ENCODE assay signal across 12 cellular contexts in genomic region chr4:137961051-137961438, GRCh38.
DNase-seq lines count a peak whose midpoint lies in the region; ATAC-seq, FAIRE-seq and TF ChIP-seq lines count a peak whose summit lies in the region.
"Had no signal": no experiment of that assay in that cellular context is flagged by ENCODE, and none has a peak within 500 bp of the region (broad histone marks: within the 10 kb centered on the region; RNA-seq: fewer than 3 reads in every experiment).

No MANE protein-coding gene starts in this region.

- H2AFZ ChIP-seq in keratinocyte (ENCODE audit: control insufficient read depth, low read length) (no peak overlapping the region), GM23338 (no peak overlapping the region)

- dilution Hi-C loops in keratinocyte (cut with MboI; ENCODE audit: extremely low pct_ligation_motif_present, low sequenced_read_pairs) = no loop called here

- H3K4me2 ChIP-seq in keratinocyte (ENCODE audit: control insufficient read depth, extremely low read depth, insufficient read depth, low read depth, low read length) (peak overlapping the region; percentile 73), GM23338 (no peak overlapping the region)

- no peak for TF ChIP-seq CTCF in left ventricle myocardium inferior (IDR thresholded peaks at IDR 0.05; ENCODE audit: borderline replicate concordance)
- TF ChIP-seq CTCF in keratinocyte (optimal IDR thresholded peaks at IDR 0.05 in 1 of 3, IDR thresholded peaks at IDR 0.05 in 1 of 3, conservative IDR thresholded peaks at IDR 0.05 in 1 of 3; ENCODE audit: extremely low read depth in 1 of 3, insufficient read depth in 2 of 3, low read length in 3 of 3) = no peak
- TF ChIP-seq CTCF in GM23338 (conservative IDR thresholded peaks at IDR 0.05; ENCODE audit: low read depth in 2 of 2) = no peak
- no peak for TF ChIP-seq CTCF in mesothelial cell of epicardium (IDR thresholded peaks at IDR 0.05; ENCODE audit: unreplicated experiment)

- H3K4me1 ChIP-seq in right cardiac atrium (ENCODE audit: control insufficient read depth, insufficient read depth, low read length) (no peaks in the 10 kb centered on the region), left ventricle myocardium inferior (no peaks in the 10 kb centered on the region), keratinocyte (ENCODE audit: control insufficient read depth, extremely low read depth, insufficient read depth, low read length) (peaks cover 41% of the 10 kb centered on the region), GM23338 (ENCODE audit: insufficient read depth) (no peaks in the 10 kb centered on the region)

- no peak overlapping the region for H3K4me3 ChIP-seq in right cardiac atrium (ENCODE audit: low read length)
- no peak overlapping the region for H3K4me3 ChIP-seq in left ventricle myocardium inferior
- peak overlapping the region in 2 of 3 experiments; percentile 13 to 22 for H3K4me3 ChIP-seq in keratinocyte (ENCODE audit: control insufficient read depth in 2 of 3, extremely low read depth in 1 of 3, insufficient read depth in 2 of 3, low read depth in 1 of 3, low read length in 3 of 3)
- no peak overlapping the region for H3K4me3 ChIP-seq in GM23338

- no peaks in the 10 kb centered on the region for H4K20me1 ChIP-seq in keratinocyte (ENCODE audit: control insufficient read depth, extremely low read depth, insufficient read depth, low read length)
- no peaks in the 10 kb centered on the region for H4K20me1 ChIP-seq in GM23338 (replicated peaks; ENCODE audit: insufficient read depth)

- no peaks in the 10 kb centered on the region for H3F3A ChIP-seq in GM23338 (replicated peaks; ENCODE audit: low read depth)

- H3K27me3 Mint-ChIP-seq in GM23338 (ENCODE audit: insufficient read depth, low read depth, poor library complexity) (no peaks in the 10 kb centered on the region), mesothelial cell of epicardium (ENCODE audit: low read depth) (no peaks in the 10 kb centered on the region)
- H3K27me3 Mint-ChIP-seq in stimulated activated naive CD8-positive, alpha-beta T cell treated with anti-CD3 and anti-CD28 coated beads, Interleukin-15, amount 100 ng/mL, for 72 hours = no peaks in the 10 kb centered on the region
- no peaks in the 10 kb centered on the region for H3K27me3 Mint-ChIP-seq in activated T-helper 2 cell treated with anti-CD3 and anti-CD28 coated beads, Interferon-gamma antibody, Interleukin-2, Interleukin-4, amounts not matched to agents 10 μg/mL and 5 μg/mL and 100 μg/mL, durations not matched to agents 14 hours and 24 hours and 36 hours (ENCODE audit: low read depth)
- H3K27me3 Mint-ChIP-seq: activated B cell treated with CpG ODN at 0.5 μM for 24 hours had no signal

- H3K4me3 Mint-ChIP-seq in GM23338 (no peak overlapping the region), mesothelial cell of epicardium (no peak overlapping the region)
- H3K4me3 Mint-ChIP-seq in stimulated activated naive CD8-positive, alpha-beta T cell treated with anti-CD3 and anti-CD28 coated beads, Interleukin-15, amount 100 ng/mL, for 72 hours = no peak overlapping the region
- H3K4me3 Mint-ChIP-seq in activated T-helper 2 cell treated with anti-CD3 and anti-CD28 coated beads, Interferon-gamma antibody, Interleukin-2, Interleukin-4, amounts not matched to agents 10 μg/mL and 5 μg/mL and 100 μg/mL, durations not matched to agents 14 hours and 24 hours and 36 hours (ENCODE audit: low read depth) = no peak overlapping the region
- H3K4me3 Mint-ChIP-seq: activated B cell treated with CpG ODN at 0.5 μM for 24 hours; activated T-helper 1 cell treated with anti-CD3 and anti-CD28 coated beads, Interleukin-12 subunit alpha, Interleukin-12 subunit beta, Interleukin-2, Interleukin-4 antibody, amounts not matched to agents 30 ng/mL and 10 ng/mL and 1 ng/mL, durations not matched to agents 14 hours and 24 hours and 36 hours had no signal

- H3K36me3 Mint-ChIP-seq in GM23338 (ENCODE audit: low read depth) (no peaks in the 10 kb centered on the region), mesothelial cell of epicardium (no peaks in the 10 kb centered on the region)
- H3K36me3 Mint-ChIP-seq in activated T-helper 2 cell treated with anti-CD3 and anti-CD28 coated beads, Interferon-gamma antibody, Interleukin-2, Interleukin-4, amounts not matched to agents 10 μg/mL and 5 μg/mL and 100 μg/mL, durations not matched to agents 14 hours and 24 hours and 36 hours (ENCODE audit: low read depth) = no peaks in the 10 kb centered on the region

- H3K9me3 Mint-ChIP-seq in GM23338 (no peaks in the 10 kb centered on the region), mesothelial cell of epicardium (peaks cover 3% of the 10 kb centered on the region)
- peaks cover 0 to 5% of the 10 kb centered on the region in 2 donors for H3K9me3 Mint-ChIP-seq in stimulated activated naive CD8-positive, alpha-beta T cell treated with anti-CD3 and anti-CD28 coated beads, Interleukin-15, amount 100 ng/mL, for 72 hours
- H3K9me3 Mint-ChIP-seq in activated T-helper 2 cell treated with anti-CD3 and anti-CD28 coated beads, Interferon-gamma antibody, Interleukin-2, Interleukin-4, amounts not matched to agents 10 μg/mL and 5 μg/mL and 100 μg/mL, durations not matched to agents 14 hours and 24 hours and 36 hours = no peaks in the 10 kb centered on the region
- H3K9me3 Mint-ChIP-seq: activated T-helper 1 cell treated with anti-CD3 and anti-CD28 coated beads, Interleukin-12 subunit alpha, Interleukin-12 subunit beta, Interleukin-2, Interleukin-4 antibody, amounts not matched to agents 30 ng/mL and 10 ng/mL and 1 ng/mL, durations not matched to agents 14 hours and 24 hours and 36 hours had no signal

- H3K9ac ChIP-seq in keratinocyte (ENCODE audit: control insufficient read depth, extremely low read depth, insufficient read depth, low read length) = no peak overlapping the region

- DNase-seq in right cardiac atrium = peak in 2 of 3 donors; percentile 12 to 25
- no peak for DNase-seq in left ventricle myocardium inferior
- peak; percentile 20 for DNase-seq in amniotic stem cell (lab: John Stamatoyannopoulos, UW)
- peak; percentile 86 for DNase-seq in keratinocyte (ENCODE audit: low read depth, low spot score)
- DNase-seq in GM23338 (ENCODE audit: low spot score) = no peak
- no peak for DNase-seq in mesothelial cell of epicardium (ENCODE audit: low spot score in 2 of 2, unreplicated experiment in 2 of 2)
- DNase-seq in stimulated activated naive CD8-positive, alpha-beta T cell treated with anti-CD3 and anti-CD28 coated beads, Interleukin-15, amount 100 ng/mL, for 72 hours = no peak
- no peak for DNase-seq in activated T-helper 2 cell treated with anti-CD3 and anti-CD28 coated beads, Interferon-gamma antibody, Interleukin-2, Interleukin-4, amounts not matched to agents 10 μg/mL and 5 μg/mL and 100 μg/mL, durations not matched to agents 14 hours and 24 hours and 36 hours (ENCODE audit: low spot score)
- DNase-seq: activated B cell treated with CpG ODN at 0.5 μM for 24 hours had no signal

- H3K9me3 ChIP-seq in right cardiac atrium (ENCODE audit: control insufficient read depth, low read length) (no peaks in the 10 kb centered on the region), left ventricle myocardium inferior (replicated peaks) (no peaks in the 10 kb centered on the region), keratinocyte (ENCODE audit: control insufficient read depth, low read depth, low read length) (no peaks in the 10 kb centered on the region)

- H3K27me3 ChIP-seq in right cardiac atrium (ENCODE audit: control insufficient read depth, insufficient read depth) (no peaks in the 10 kb centered on the region), left ventricle myocardium inferior (ENCODE audit: low read depth) (no peaks in the 10 kb centered on the region), keratinocyte (ENCODE audit: control insufficient read depth, extremely low read depth, insufficient read depth, low read length) (no peaks in the 10 kb centered on the region), GM23338 (ENCODE audit: insufficient read depth) (no peaks in the 10 kb centered on the region)

- H3K27ac ChIP-seq in right cardiac atrium (ENCODE audit: low read length) = no peak overlapping the region
- no peak overlapping the region for H3K27ac ChIP-seq in left ventricle myocardium inferior (replicated peaks)
- H3K27ac ChIP-seq in keratinocyte (ENCODE audit: control insufficient read depth, insufficient read depth, low read length) = peak overlapping the region; percentile 85
- H3K27ac ChIP-seq in GM23338 (ENCODE audit: low read depth) = no peak overlapping the region
- H3K27ac ChIP-seq: C4-2B had no signal

- ATAC-seq in right cardiac atrium = peak; percentile 40 to 41
- no peak for ATAC-seq in GM23338
- ATAC-seq in stimulated activated naive CD8-positive, alpha-beta T cell treated with anti-CD3 and anti-CD28 coated beads, Interleukin-15, amount 100 ng/mL, for 72 hours = no peak
- ATAC-seq: Panc1 had no signal

- H3K4me1 Mint-ChIP-seq in GM23338 (0 out of 3 replicates have a peak, but pooled peaks cover under 1% of the 10 kb centered on the region), mesothelial cell of epicardium (peaks cover 12% of the 10 kb centered on the region)
- H3K4me1 Mint-ChIP-seq in stimulated activated naive CD8-positive, alpha-beta T cell treated with anti-CD3 and anti-CD28 coated beads, Interleukin-15, amount 100 ng/mL, for 72 hours = no peaks in the 10 kb centered on the region
- H3K4me1 Mint-ChIP-seq in activated T-helper 2 cell treated with anti-CD3 and anti-CD28 coated beads, Interferon-gamma antibody, Interleukin-2, Interleukin-4, amounts not matched to agents 10 μg/mL and 5 μg/mL and 100 μg/mL, durations not matched to agents 14 hours and 24 hours and 36 hours (ENCODE audit: low read depth) = no peaks in the 10 kb centered on the region
- H3K4me1 Mint-ChIP-seq: activated B cell treated with CpG ODN at 0.5 μM for 24 hours had no signal

- H3K9me1 ChIP-seq in keratinocyte (ENCODE audit: control insufficient read depth, extremely low read depth, insufficient read depth, low read length) = no peaks in the 10 kb centered on the region

- no peaks in the 10 kb centered on the region for H3K79me2 ChIP-seq in keratinocyte (ENCODE audit: control insufficient read depth, insufficient read depth, low read length)
- H3K79me2 ChIP-seq in GM23338 (replicated peaks; ENCODE audit: insufficient read depth) = no peaks in the 10 kb centered on the region

- H3K36me3 ChIP-seq in left ventricle myocardium inferior (no peaks in the 10 kb centered on the region), keratinocyte (ENCODE audit: control insufficient read depth in 2 of 2, extremely low read depth in 1 of 2, insufficient read depth in 2 of 2, low read length in 2 of 2) (no peaks in the 10 kb centered on the region), GM23338 (ENCODE audit: insufficient read depth) (no peaks in the 10 kb centered on the region)

- H3K9me2 ChIP-seq in GM23338 (ENCODE audit: insufficient read depth) = no peaks in the 10 kb centered on the region

- H3K27ac Mint-ChIP-seq in GM23338 (no peak overlapping the region), mesothelial cell of epicardium (no peak overlapping the region)
- H3K27ac Mint-ChIP-seq in stimulated activated naive CD8-positive, alpha-beta T cell treated with anti-CD3 and anti-CD28 coated beads, Interleukin-15, amount 100 ng/mL, for 72 hours = no peak overlapping the region
- H3K27ac Mint-ChIP-seq in activated T-helper 2 cell treated with anti-CD3 and anti-CD28 coated beads, Interferon-gamma antibody, Interleukin-2, Interleukin-4, amounts not matched to agents 10 μg/mL and 5 μg/mL and 100 μg/mL, durations not matched to agents 14 hours and 24 hours and 36 hours = no peak overlapping the region
- H3K27ac Mint-ChIP-seq: activated B cell treated with CpG ODN at 0.5 μM for 24 hours; activated T-helper 1 cell treated with anti-CD3 and anti-CD28 coated beads, Interleukin-12 subunit alpha, Interleukin-12 subunit beta, Interleukin-2, Interleukin-4 antibody, amounts not matched to agents 30 ng/mL and 10 ng/mL and 1 ng/mL, durations not matched to agents 14 hours and 24 hours and 36 hours had no signal

- intact Hi-C loops in right cardiac atrium (cut with DNase I) (no loop called here), left ventricle myocardium inferior (cut with micrococcal nuclease) (no loop called here)
- intact Hi-C loops in activated T-helper 2 cell treated with anti-CD3 and anti-CD28 coated beads, Interferon-gamma antibody, Interleukin-2, Interleukin-4, amounts not matched to agents 10 μg/mL and 5 μg/mL and 100 μg/mL, durations not matched to agents 14 hours and 24 hours and 36 hours (cut with micrococcal nuclease) = no loop called here

- peak; percentile 98 for FAIRE-seq in keratinocyte (lab: Jason Lieb, UNC)

Comparison
In these comparisons a context has a peak if more than half of its experiments do, and no peak if none do; other contexts are left out.
1. DNase-seq: peak in right cardiac atrium (2 of 3), amniotic stem cell (single experiment) and keratinocyte (single experiment); none in left ventricle myocardium inferior (single experiment), GM23338 (single experiment), mesothelial cell of epicardium (0 of 2), stimulated activated naive CD8-positive, alpha-beta T cell treated with anti-CD3 and anti-CD28 coated beads, Interleukin-15, amount 100 ng/mL, for 72 hours (0 of 2) and activated T-helper 2 cell treated with anti-CD3 and anti-CD28 coated beads, Interferon-gamma antibody, Interleukin-2, Interleukin-4, amounts not matched to agents 10 μg/mL and 5 μg/mL and 100 μg/mL, durations not matched to agents 14 hours and 24 hours and 36 hours (single experiment).
2. ATAC-seq: peak in right cardiac atrium (2 of 2); none in GM23338 (single experiment) and stimulated activated naive CD8-positive, alpha-beta T cell treated with anti-CD3 and anti-CD28 coated beads, Interleukin-15, amount 100 ng/mL, for 72 hours (single experiment).
3. H3K4me3 ChIP-seq: peak in keratinocyte (2 of 3); none in right cardiac atrium (single experiment), left ventricle myocardium inferior (single experiment) and GM23338 (single experiment).